In the genomic region with DNA sequence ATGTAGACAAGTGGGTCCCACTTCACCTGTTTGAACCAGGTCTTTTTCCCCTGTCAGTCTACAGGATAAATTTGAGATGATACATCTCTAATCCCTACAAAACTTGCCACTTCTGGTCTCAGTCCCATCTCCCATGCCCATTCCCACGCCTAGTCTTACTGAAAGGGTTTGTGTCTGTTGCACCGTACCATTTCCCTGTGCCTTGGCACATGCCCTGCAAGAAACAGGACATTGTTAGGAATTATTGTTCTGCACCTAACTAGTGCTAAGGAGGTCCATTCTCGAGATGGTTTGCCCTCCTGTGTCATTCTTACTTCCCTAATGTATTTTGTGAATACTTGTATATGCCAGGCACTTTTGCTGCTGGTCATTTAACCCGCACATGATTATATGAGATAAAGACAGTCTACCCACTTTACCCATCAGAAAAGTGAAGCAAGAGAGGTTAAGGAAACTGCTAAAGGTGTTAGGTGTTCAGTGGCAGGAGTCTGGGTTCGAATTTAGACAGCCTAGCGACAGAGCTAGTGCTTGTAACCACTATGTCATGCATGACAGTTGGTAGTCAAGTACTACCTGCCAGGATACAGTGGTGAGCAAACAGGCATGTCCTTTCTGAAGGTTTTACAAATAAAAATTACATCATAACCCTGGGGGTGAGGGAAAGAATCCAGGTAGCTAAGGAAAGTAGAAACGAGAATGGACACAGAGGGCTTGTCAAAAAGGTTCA, we compare ENCODE assay signal across 17 cellular contexts. TPM values are rescaled to one million over a fixed set of nuclear protein-coding genes. Genes with fewer than 3 reads are reported as not detected.
DNase-seq lines count a peak whose midpoint lies in the region; ATAC-seq, FAIRE-seq and TF ChIP-seq lines count a peak whose summit lies in the region.
"Had no signal": no experiment of that assay in that cellular context is flagged by ENCODE, and none has a peak within 500 bp of the region (broad histone marks: within the 10 kb centered on the region; RNA-seq: fewer than 3 reads in every experiment).

No MANE protein-coding gene starts in this region.

- peak overlapping the region; percentile 43 for H3K27ac Mint-ChIP-seq in astrocyte (ENCODE audit: unreplicated experiment)
- peak overlapping the region; percentile 37 for H3K27ac Mint-ChIP-seq in memory B cell
- H3K27ac Mint-ChIP-seq: activated CD4-positive, alpha-beta memory T cell treated with anti-CD3 and anti-CD28 coated beads, Interleukin-2, amount 10 ng/mL, durations not matched to agents 7 days and 5 days; activated T-helper 1 cell treated with anti-CD3 and anti-CD28 coated beads, Interleukin-12 subunit alpha, Interleukin-12 subunit beta, Interleukin-2, Interleukin-4 antibody, amounts not matched to agents 30 ng/mL and 10 ng/mL and 1 ng/mL, durations not matched to agents 14 hours and 24 hours and 36 hours; stimulated activated naive CD8-positive, alpha-beta T cell treated with anti-CD3 and anti-CD28 coated beads, Interleukin-15, Interleukin-2, amounts not matched to agents 100 ng/mL and 50 ng/mL, for 24 hours had no signal

- no peak overlapping the region for H2AFZ ChIP-seq in astrocyte (ENCODE audit: low read depth, low read length)

- H3K9ac ChIP-seq in astrocyte (ENCODE audit: low read length): no peak overlapping the region

- H3K4me1 ChIP-seq in astrocyte (ENCODE audit: insufficient read depth, low read length): no peaks in the 10 kb centered on the region

- FAIRE-seq in astrocyte (lab: Jason Lieb, UNC): peak; percentile 20
- FAIRE-seq in D721Med (lab: Jason Lieb, UNC): no peak
- FAIRE-seq: colon, TTC549 had no signal

- H3K9me3 Mint-ChIP-seq in astrocyte (ENCODE audit: unreplicated experiment): peaks cover 2% of the 10 kb centered on the region
- H3K9me3 Mint-ChIP-seq in memory B cell: no peaks in the 10 kb centered on the region
- H3K9me3 Mint-ChIP-seq: activated CD4-positive, alpha-beta memory T cell treated with anti-CD3 and anti-CD28 coated beads, Interleukin-2, amount 10 ng/mL, durations not matched to agents 7 days and 5 days; activated T-helper 1 cell treated with anti-CD3 and anti-CD28 coated beads, Interleukin-12 subunit alpha, Interleukin-12 subunit beta, Interleukin-2, Interleukin-4 antibody, amounts not matched to agents 30 ng/mL and 10 ng/mL and 1 ng/mL, durations not matched to agents 14 hours and 24 hours and 36 hours; stimulated activated naive CD8-positive, alpha-beta T cell treated with anti-CD3 and anti-CD28 coated beads, Interleukin-15, Interleukin-2, amounts not matched to agents 100 ng/mL and 50 ng/mL, for 24 hours had no signal

- H3K36me3 Mint-ChIP-seq in astrocyte (ENCODE audit: low read depth, unreplicated experiment) (peaks cover 10% of the 10 kb centered on the region), memory B cell (peaks cover 14% of the 10 kb centered on the region)

- no peaks in the 10 kb centered on the region for H3K27me3 ChIP-seq in astrocyte (ENCODE audit: insufficient read depth, low read length)
- H3K27me3 ChIP-seq: MG63 had no signal

- H3K4me2 ChIP-seq in astrocyte (ENCODE audit: low read length): no peak overlapping the region

- DNase-seq in DMS53 treated with DMSO at 0.1 percent for 48 hours (lab: John Stamatoyannopoulos, UW; ENCODE audit: unreplicated experiment): peak; percentile 70
- DNase-seq in HT-29 (ENCODE audit: low spot score): peak; percentile 6
- no peak for DNase-seq in astrocyte (ENCODE audit: low read depth)
- DNase-seq in memory B cell (ENCODE audit: low spot score in 2 of 2): no peak
- DNase-seq in hypothalamus (lab: John Stamatoyannopoulos, UW): no peak
- no peak for DNase-seq in NCI-H1436 (lab: John Stamatoyannopoulos, UW)
- DNase-seq in D721Med (ENCODE audit: insufficient read length, low spot score): no peak
- DNase-seq: activated CD4-positive, alpha-beta memory T cell treated with anti-CD3 and anti-CD28 coated beads, Interleukin-2, amount 10 ng/mL, durations not matched to agents 7 days and 5 days; EL; MG63; SIG-M5 had no signal

- H3K27me3 Mint-ChIP-seq in astrocyte (ENCODE audit: low read depth, unreplicated experiment) (no peaks in the 10 kb centered on the region), memory B cell (no peaks in the 10 kb centered on the region)
- H3K27me3 Mint-ChIP-seq: activated CD4-positive, alpha-beta memory T cell treated with anti-CD3 and anti-CD28 coated beads, Interleukin-2, amount 10 ng/mL, durations not matched to agents 7 days and 5 days; stimulated activated naive CD8-positive, alpha-beta T cell treated with anti-CD3 and anti-CD28 coated beads, Interleukin-15, Interleukin-2, amounts not matched to agents 100 ng/mL and 50 ng/mL, for 24 hours had no signal

- TF ChIP-seq CTCF in astrocyte (IDR thresholded peaks at IDR 0.05; ENCODE audit: insufficient read depth, low read depth, low read length) (no peak), D721Med (IDR thresholded peaks at IDR 0.05; ENCODE audit: insufficient read depth, missing control alignments) (no peak)

- H3K4me1 Mint-ChIP-seq in astrocyte (ENCODE audit: low read depth, unreplicated experiment): peaks cover 9% of the 10 kb centered on the region
- no peaks in the 10 kb centered on the region for H3K4me1 Mint-ChIP-seq in memory B cell

- ATAC-seq in memory B cell (ENCODE audit: low read depth): no peak

- H3K9me3 ChIP-seq in astrocyte (ENCODE audit: insufficient read depth, low read depth, low read length): no peaks in the 10 kb centered on the region
- H3K9me3 ChIP-seq: MG63 had no signal

- no peak overlapping the region for H3K4me3 Mint-ChIP-seq in astrocyte (ENCODE audit: unreplicated experiment)
- no peak overlapping the region for H3K4me3 Mint-ChIP-seq in memory B cell
- H3K4me3 Mint-ChIP-seq: activated CD4-positive, alpha-beta memory T cell treated with anti-CD3 and anti-CD28 coated beads, Interleukin-2, amount 10 ng/mL, durations not matched to agents 7 days and 5 days; activated T-helper 1 cell treated with anti-CD3 and anti-CD28 coated beads, Interleukin-12 subunit alpha, Interleukin-12 subunit beta, Interleukin-2, Interleukin-4 antibody, amounts not matched to agents 30 ng/mL and 10 ng/mL and 1 ng/mL, durations not matched to agents 14 hours and 24 hours and 36 hours; stimulated activated naive CD8-positive, alpha-beta T cell treated with anti-CD3 and anti-CD28 coated beads, Interleukin-15, Interleukin-2, amounts not matched to agents 100 ng/mL and 50 ng/mL, for 24 hours had no signal

- H3K27ac ChIP-seq in astrocyte (ENCODE audit: low read depth, low read length): no peak overlapping the region

- H4K20me1 ChIP-seq in astrocyte (ENCODE audit: insufficient read depth, low read length): no peaks in the 10 kb centered on the region

- H3K4me3 ChIP-seq in astrocyte (ENCODE audit: insufficient read depth, low read depth, low read length): no peak overlapping the region
- H3K4me3 ChIP-seq: MG63 had no signal

- H3K36me3 ChIP-seq in astrocyte (ENCODE audit: insufficient read depth, low read length): peaks cover 36% of the 10 kb centered on the region

- H3K79me2 ChIP-seq in astrocyte (ENCODE audit: insufficient read depth, low read length): no peaks in the 10 kb centered on the region

RNA-seq across cellular contexts. Expression of a gene that starts 12.7 kb away (rescaled TPM):
- not detected in 2 replicates for total RNA-seq in HT-29 (2014; rRNA removed; shearing (Covaris generic))
- total RNA-seq in astrocyte: not detected in 2 replicates
- total RNA-seq: activated CD4-positive, alpha-beta memory T cell treated with anti-CD3 and anti-CD28 coated beads, Interleukin-2, amount 10 ng/mL, durations not matched to agents 7 days and 5 days; activated T-helper 1 cell treated with anti-CD3 and anti-CD28 coated beads, Interleukin-12 subunit alpha, Interleukin-12 subunit beta, Interleukin-2, Interleukin-4 antibody, amounts not matched to agents 30 ng/mL and 10 ng/mL and 1 ng/mL, durations not matched to agents 14 hours and 24 hours and 36 hours; epithelial cell of proximal tubule; mononuclear cell had no signal

Comparison
In these comparisons a context has a peak if more than half of its experiments do, and no peak if none do; other contexts are left out.
1. DNase-seq: peak in DMS53 treated with DMSO at 0.1 percent for 48 hours (single experiment) and HT-29 (single experiment); none in astrocyte (single experiment), memory B cell (0 of 2), hypothalamus (0 of 51), NCI-H1436 (single experiment) and D721Med (single experiment).